In genomic region chr2:73233932-73234832, GRCh38 we compare ENCODE assay signal across 1 cellular context.
TF ChIP-seq lines count a peak whose summit lies in the region.

TSS of gene CCT7 (plus strand) at chr2:73234308. CDS start at chr2:73234379, 71 bp downstream.

TF ChIP-seq in K562, 482 proteins besides CTCF, POLR2A, EP300 and RAD21 (continued from another document and continues in another):
- TF ChIP-seq THAP7 (CRISPR knock-in tag; IDR thresholded peaks at IDR 0.05) (no peak), ZNF134 (CRISPR knock-in tag; conservative IDR thresholded peaks at IDR 0.05) (0 out of 2 replicates have a peak, but pooled peaks have one; percentile 34), CBX3 (IDR thresholded peaks at IDR 0.05; ENCODE audit: borderline replicate concordance in 1 of 2, low read length in 2 of 2) (peak in 1 of 2 experiments; percentile 27; a peak in 1 of 3 replicates), FOXO4 (CRISPR knock-in tag; IDR thresholded peaks at IDR 0.05) (no peak), FOXM1 (IDR thresholded peaks at IDR 0.05; ENCODE audit: low read depth) (no peak; the same call in 1 of the 2 replicates), FOXM1 (CRISPR knock-in tag; IDR thresholded peaks at IDR 0.05; ENCODE audit: low read depth) (no peak), RB1 (IDR thresholded peaks at IDR 0.05; ENCODE audit: low read depth) (peak; percentile 71; the same call in 1 of the 2 replicates), NRF1 (conservative IDR thresholded peaks at IDR 0.05 in 1 of 2, IDR thresholded peaks at IDR 0.05 in 1 of 2) (peak; percentile 23 to 24; a peak in 1 of 4 replicates), CHD7 (IDR thresholded peaks at IDR 0.05; ENCODE audit: low read depth, low read length) (no peak), NFYB (IDR thresholded peaks at IDR 0.05; ENCODE audit: extremely low read depth, insufficient read length) (no peak), TAF9B (IDR thresholded peaks at IDR 0.05; ENCODE audit: partially characterized antibody) (peak; percentile 98), ELF1 (tag; IDR thresholded peaks at IDR 0.05) (peak; percentile 81), SOX6 (IDR thresholded peaks at IDR 0.05) (peak; percentile 30; the same call in 1 of the 2 replicates), RBFOX2 (IDR thresholded peaks at IDR 0.05; ENCODE audit: low read depth, low read length) (peak; percentile 98), NCOA1 (IDR thresholded peaks at IDR 0.05; ENCODE audit: low read depth) (peak; percentile 85), GTF2E2 (tag; IDR thresholded peaks at IDR 0.05) (peak; percentile 84; the same call in 1 of the 2 replicates), NR3C1 (CRISPR knock-in tag; IDR thresholded peaks at IDR 0.05) (0 out of 2 replicates have a peak, but pooled peaks have one; percentile 60), RHOXF2B (CRISPR knock-in tag; conservative IDR thresholded peaks at IDR 0.05) (no peak), LEF1 (IDR thresholded peaks at IDR 0.05) (no peak), KDM4B (IDR thresholded peaks at IDR 0.05; ENCODE audit: borderline replicate concordance in 2 of 2, low read depth in 1 of 2) (peak in 1 of 2 experiments; percentile 79; a peak in 2 of 4 replicates), SIN3B (IDR thresholded peaks at IDR 0.05; ENCODE audit: low read depth) (peak; percentile 44; the same call in 1 of the 2 replicates), GATAD2B (IDR thresholded peaks at IDR 0.05; ENCODE audit: borderline replicate concordance) (0 out of 2 replicates have a peak, but pooled peaks have one; percentile 31), ZNF143 (CRISPR knock-in tag; IDR thresholded peaks at IDR 0.05) (peak; percentile 79), ZNF583 (CRISPR knock-in tag; IDR thresholded peaks at IDR 0.05) (no peak), ZNF24 (IDR thresholded peaks at IDR 0.05) (no peak), ATF1 (CRISPR knock-in tag; IDR thresholded peaks at IDR 0.05) (no peak), ATF1 (tag; IDR thresholded peaks at IDR 0.05) (peak; percentile 54), CBFB (CRISPR knock-in tag; IDR thresholded peaks at IDR 0.05) (no peak; the same call in 1 of the 2 replicates), PTBP1 (IDR thresholded peaks at IDR 0.05; ENCODE audit: low read depth, low read length) (0 out of 2 replicates have a peak, but pooled peaks have one; percentile 40), NFATC3 (IDR thresholded peaks at IDR 0.05) (no peak), SIX5 (IDR thresholded peaks at IDR 0.05; ENCODE audit: borderline replicate concordance in 1 of 2, insufficient read depth in 1 of 2, low read depth in 1 of 2, low read length in 2 of 2) (peak in 1 of 2 experiments; percentile 32; a peak in 2 of 4 replicates), SNIP1 (IDR thresholded peaks at IDR 0.05; ENCODE audit: low read depth) (peak; percentile 96), ZNF165 (CRISPR knock-in tag; IDR thresholded peaks at IDR 0.05; ENCODE audit: borderline replicate concordance) (no peak)
- TF ChIP-seq, protein P1, sequence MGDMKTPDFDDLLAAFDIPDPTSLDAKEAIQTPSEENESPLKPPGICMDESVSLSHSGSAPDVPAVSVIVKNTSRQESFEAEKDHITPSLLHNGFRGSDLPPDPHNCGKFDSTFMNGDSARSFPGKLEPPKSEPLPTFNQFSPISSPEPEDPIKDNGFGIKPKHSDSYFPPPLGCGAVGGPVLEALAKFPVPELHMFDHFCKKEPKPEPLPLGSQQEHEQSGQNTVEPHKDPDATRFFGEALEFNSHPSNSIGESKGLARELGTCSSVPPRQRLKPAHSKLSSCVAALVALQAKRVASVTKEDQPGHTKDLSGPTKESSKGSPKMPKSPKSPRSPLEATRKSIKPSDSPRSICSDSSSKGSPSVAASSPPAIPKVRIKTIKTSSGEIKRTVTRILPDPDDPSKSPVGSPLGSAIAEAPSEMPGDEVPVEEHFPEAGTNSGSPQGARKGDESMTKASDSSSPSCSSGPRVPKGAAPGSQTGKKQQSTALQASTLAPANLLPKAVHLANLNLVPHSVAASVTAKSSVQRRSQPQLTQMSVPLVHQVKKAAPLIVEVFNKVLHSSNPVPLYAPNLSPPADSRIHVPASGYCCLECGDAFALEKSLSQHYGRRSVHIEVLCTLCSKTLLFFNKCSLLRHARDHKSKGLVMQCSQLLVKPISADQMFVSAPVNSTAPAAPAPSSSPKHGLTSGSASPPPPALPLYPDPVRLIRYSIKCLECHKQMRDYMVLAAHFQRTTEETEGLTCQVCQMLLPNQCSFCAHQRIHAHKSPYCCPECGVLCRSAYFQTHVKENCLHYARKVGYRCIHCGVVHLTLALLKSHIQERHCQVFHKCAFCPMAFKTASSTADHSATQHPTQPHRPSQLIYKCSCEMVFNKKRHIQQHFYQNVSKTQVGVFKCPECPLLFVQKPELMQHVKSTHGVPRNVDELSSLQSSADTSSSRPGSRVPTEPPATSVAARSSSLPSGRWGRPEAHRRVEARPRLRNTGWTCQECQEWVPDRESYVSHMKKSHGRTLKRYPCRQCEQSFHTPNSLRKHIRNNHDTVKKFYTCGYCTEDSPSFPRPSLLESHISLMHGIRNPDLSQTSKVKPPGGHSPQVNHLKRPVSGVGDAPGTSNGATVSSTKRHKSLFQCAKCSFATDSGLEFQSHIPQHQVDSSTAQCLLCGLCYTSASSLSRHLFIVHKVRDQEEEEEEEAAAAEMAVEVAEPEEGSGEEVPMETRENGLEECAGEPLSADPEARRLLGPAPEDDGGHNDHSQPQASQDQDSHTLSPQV (IDR thresholded peaks at IDR 0.05), result no peak
- TF ChIP-seq, protein P2, sequence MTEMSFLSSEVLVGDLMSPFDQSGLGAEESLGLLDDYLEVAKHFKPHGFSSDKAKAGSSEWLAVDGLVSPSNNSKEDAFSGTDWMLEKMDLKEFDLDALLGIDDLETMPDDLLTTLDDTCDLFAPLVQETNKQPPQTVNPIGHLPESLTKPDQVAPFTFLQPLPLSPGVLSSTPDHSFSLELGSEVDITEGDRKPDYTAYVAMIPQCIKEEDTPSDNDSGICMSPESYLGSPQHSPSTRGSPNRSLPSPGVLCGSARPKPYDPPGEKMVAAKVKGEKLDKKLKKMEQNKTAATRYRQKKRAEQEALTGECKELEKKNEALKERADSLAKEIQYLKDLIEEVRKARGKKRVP (CRISPR knock-in tag; IDR thresholded peaks at IDR 0.05), result no peak
- TF ChIP-seq, protein P3, sequence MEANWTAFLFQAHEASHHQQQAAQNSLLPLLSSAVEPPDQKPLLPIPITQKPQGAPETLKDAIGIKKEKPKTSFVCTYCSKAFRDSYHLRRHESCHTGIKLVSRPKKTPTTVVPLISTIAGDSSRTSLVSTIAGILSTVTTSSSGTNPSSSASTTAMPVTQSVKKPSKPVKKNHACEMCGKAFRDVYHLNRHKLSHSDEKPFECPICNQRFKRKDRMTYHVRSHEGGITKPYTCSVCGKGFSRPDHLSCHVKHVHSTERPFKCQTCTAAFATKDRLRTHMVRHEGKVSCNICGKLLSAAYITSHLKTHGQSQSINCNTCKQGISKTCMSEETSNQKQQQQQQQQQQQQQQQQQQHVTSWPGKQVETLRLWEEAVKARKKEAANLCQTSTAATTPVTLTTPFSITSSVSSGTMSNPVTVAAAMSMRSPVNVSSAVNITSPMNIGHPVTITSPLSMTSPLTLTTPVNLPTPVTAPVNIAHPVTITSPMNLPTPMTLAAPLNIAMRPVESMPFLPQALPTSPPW (CRISPR knock-in tag; IDR thresholded peaks at IDR 0.05), result peak; percentile 61
- TF ChIP-seq, protein P4, sequence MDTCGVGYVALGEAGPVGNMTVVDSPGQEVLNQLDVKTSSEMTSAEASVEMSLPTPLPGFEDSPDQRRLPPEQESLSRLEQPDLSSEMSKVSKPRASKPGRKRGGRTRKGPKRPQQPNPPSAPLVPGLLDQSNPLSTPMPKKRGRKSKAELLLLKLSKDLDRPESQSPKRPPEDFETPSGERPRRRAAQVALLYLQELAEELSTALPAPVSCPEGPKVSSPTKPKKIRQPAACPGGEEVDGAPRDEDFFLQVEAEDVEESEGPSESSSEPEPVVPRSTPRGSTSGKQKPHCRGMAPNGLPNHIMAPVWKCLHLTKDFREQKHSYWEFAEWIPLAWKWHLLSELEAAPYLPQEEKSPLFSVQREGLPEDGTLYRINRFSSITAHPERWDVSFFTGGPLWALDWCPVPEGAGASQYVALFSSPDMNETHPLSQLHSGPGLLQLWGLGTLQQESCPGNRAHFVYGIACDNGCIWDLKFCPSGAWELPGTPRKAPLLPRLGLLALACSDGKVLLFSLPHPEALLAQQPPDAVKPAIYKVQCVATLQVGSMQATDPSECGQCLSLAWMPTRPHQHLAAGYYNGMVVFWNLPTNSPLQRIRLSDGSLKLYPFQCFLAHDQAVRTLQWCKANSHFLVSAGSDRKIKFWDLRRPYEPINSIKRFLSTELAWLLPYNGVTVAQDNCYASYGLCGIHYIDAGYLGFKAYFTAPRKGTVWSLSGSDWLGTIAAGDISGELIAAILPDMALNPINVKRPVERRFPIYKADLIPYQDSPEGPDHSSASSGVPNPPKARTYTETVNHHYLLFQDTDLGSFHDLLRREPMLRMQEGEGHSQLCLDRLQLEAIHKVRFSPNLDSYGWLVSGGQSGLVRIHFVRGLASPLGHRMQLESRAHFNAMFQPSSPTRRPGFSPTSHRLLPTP (IDR thresholded peaks at IDR 0.05; ENCODE audit: borderline replicate concordance, extremely low read depth, insufficient read length), result no peak
